15 cellular contexts compared by ENCODE assay signal in genomic region chr18:62101236-62101635, GRCh38.
"Had no signal": no experiment of that assay in that cellular context is flagged by ENCODE, and none has a peak within 500 bp of the region (broad histone marks: within the 10 kb centered on the region; RNA-seq: fewer than 3 reads in every experiment).

No MANE protein-coding gene starts in this region.

- ATAC-seq: activated CD8-positive, alpha-beta memory T cell treated with anti-CD3 and anti-CD28 coated beads, Interleukin-2, amount 10 ng/mL, durations not matched to agents 7 days and 5 days; gastrocnemius medialis; left ventricle myocardium superior; natural killer cell treated with Interleukin-12 subunit alpha and Interleukin-12 subunit beta and Interleukin-15 and Interleukin-18, amount 100 ng/mL, for 72 hours had no signal

- H3K4me3 ChIP-seq: cardiac muscle cell, coronary artery, gastrocnemius medialis, thoracic aorta had no signal

- H3K27me3 ChIP-seq: cardiac muscle cell, gastrocnemius medialis had no signal

- H3K36me3 ChIP-seq: cardiac muscle cell, thoracic aorta had no signal

- H3K27ac ChIP-seq: cardiac muscle cell, gastrocnemius medialis had no signal

- H3K9me3 ChIP-seq: gastrocnemius medialis, thoracic aorta had no signal

- DNase-seq: activated CD8-positive, alpha-beta memory T cell treated with anti-CD3 and anti-CD28 coated beads, Interleukin-2, amount 10 ng/mL, durations not matched to agents 7 days and 5 days; activated gamma-delta T cell; activated T-cell treated with anti-CD3 and anti-CD28 coated beads, Interleukin-2, amount 50 U/mL, for 24 hours; endodermal cell; erythroblast; gastrocnemius medialis; left ventricle myocardium superior; mesenchymal stem cell; occipital lobe; stimulated activated CD4-positive, alpha-beta T cell treated with anti-CD3 and anti-CD28 coated beads, Interleukin-2, amount 100 ng/mL, for 48 hours; stimulated activated naive CD4-positive, alpha-beta T cell treated with Interleukin-2 at 50 U/mL for 16 hours had no signal

- H3K4me1 ChIP-seq: gastrocnemius medialis had no signal
